Comparison of ENCODE assay signal across 36 cellular contexts in the genomic region with DNA sequence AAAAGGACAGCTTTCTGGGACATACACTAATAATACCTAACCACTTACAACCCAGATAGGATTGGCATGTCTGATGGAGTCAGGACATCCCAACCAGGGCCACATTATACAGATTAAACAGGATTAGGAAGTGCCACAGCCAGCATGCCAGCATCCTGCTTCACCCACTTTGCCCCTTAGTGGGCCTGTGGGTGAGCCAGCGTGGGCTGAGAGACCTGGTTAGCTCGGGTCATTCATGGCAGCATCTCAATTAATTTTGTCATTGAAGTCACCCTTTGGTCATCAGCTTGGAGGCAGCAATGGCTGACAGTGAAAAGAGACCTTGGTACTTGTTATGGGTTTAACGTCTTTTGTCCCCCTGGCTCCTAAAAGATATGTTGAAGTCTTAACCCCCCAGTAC. TPM values are rescaled to one million over a fixed set of nuclear protein-coding genes. Genes with fewer than 3 reads are reported as not detected.
"Had no signal": no experiment of that assay in that cellular context is flagged by ENCODE, and none has a peak within 500 bp of the region (broad histone marks: within the 10 kb centered on the region; RNA-seq: fewer than 3 reads in every experiment).

No MANE protein-coding gene starts in this region.

- H3K27ac ChIP-seq: adrenal gland, ascending aorta, body of pancreas, brain microvascular endothelial cell, breast epithelium, cardiac muscle cell had no signal

- H3K27me3 ChIP-seq: adrenal gland, ascending aorta, body of pancreas, brain microvascular endothelial cell, breast epithelium had no signal

- H3K4me1 ChIP-seq: ascending aorta, breast epithelium had no signal

- DNase-seq: activated effector memory CD4-positive, alpha-beta T cell treated with anti-CD3 and anti-CD28 coated beads, Interleukin-2, amount 50 U/mL, for 16 hours; activated effector memory CD4-positive, alpha-beta T cell treated with Interleukin-2 at 50 U/mL for 16 hours; activated gamma-delta T cell; activated gamma-delta T cell treated with Interleukin-2 at 50 U/mL for 16 hours; activated naive CD4-positive, alpha-beta T cell; activated naive CD4-positive, alpha-beta T cell treated with anti-CD3 and anti-CD28 coated beads for 36 hours; activated naive CD4-positive, alpha-beta T cell treated with anti-CD3 and anti-CD28 coated beads, Interleukin-2, amount 10 ng/mL, durations not matched to agents 7 days and 5 days; activated naive CD4-positive, alpha-beta T cell treated with anti-CD3 and anti-CD28 coated beads, Interleukin-2, amount 50 U/mL, for 16 hours; activated naive CD4-positive, alpha-beta T cell treated with Interleukin-2 at 50 U/mL for 16 hours; activated naive CD8-positive, alpha-beta T cell treated with anti-CD3 and anti-CD28 coated beads for 36 hours; activated naive CD8-positive, alpha-beta T cell treated with anti-CD3 and anti-CD28 coated beads, Interleukin-2, amount 10 ng/mL, durations not matched to agents 7 days and 5 days; activated naive CD8-positive, alpha-beta T cell treated with anti-CD3 and anti-CD28 coated beads, Interleukin-2, amount 50 U/mL, for 24 hours; activated T-cell treated with anti-CD3 and anti-CD28 coated beads, Interleukin-2, amount 50 U/mL, for 1 hour; activated T-cell treated with anti-CD3 and anti-CD28 coated beads, Interleukin-2, amount 50 U/mL, for 24 hours; activated T-cell treated with anti-CD3 and anti-CD28 coated beads, Interleukin-2, amount 50 U/mL, for 4 hours; activated T-cell treated with anti-CD3 and anti-CD28 coated beads, Interleukin-2, amount 50 U/mL, for 48 hours; activated T-cell treated with anti-CD3 and anti-CD28 coated beads, Interleukin-2, amount 50 U/mL, for 72 hours; amniotic stem cell; amygdala; anterior cingulate cortex; body of pancreas; brain microvascular endothelial cell; caudate nucleus; central memory CD4-positive, alpha-beta T cell; cerebellar nuclear complex had no signal

- H3K36me3 ChIP-seq: adrenal gland, ascending aorta, brain microvascular endothelial cell, breast epithelium, cardiac muscle cell had no signal

- H3K4me3 ChIP-seq: adrenal gland, ascending aorta, body of pancreas, breast epithelium, cardiac muscle cell had no signal

- ATAC-seq: activated naive CD4-positive, alpha-beta T cell treated with anti-CD3 and anti-CD28 coated beads, Interleukin-2, amount 50 U/mL, for 72 hours; activated naive CD8-positive, alpha-beta T cell treated with anti-CD3 and anti-CD28 coated beads, Interleukin-2, amount 50 U/mL, for 24 hours; activated T-cell treated with anti-CD3 and anti-CD28 coated beads, Interleukin-2, amount 50 U/mL, for 4 hours; activated T-cell treated with anti-CD3 and anti-CD28 coated beads, Interleukin-2, amount 50 U/mL, for 72 hours; activated T-helper 17 cell treated with anti-CD3 and anti-CD28 coated beads, Interleukin-2, amount 50 U/mL, for 72 hours; body of pancreas had no signal

- H3K9me3 ChIP-seq: adrenal gland, ascending aorta, body of pancreas, breast epithelium had no signal

RNA-seq across cellular contexts. Expression of gene SLC6A2, which starts 29.9 kb away (rescaled TPM):
- total RNA-seq: activated naive CD4-positive, alpha-beta T cell treated with anti-CD3 and anti-CD28 coated beads for 36 hours; activated naive CD4-positive, alpha-beta T cell treated with anti-CD3 and anti-CD28 coated beads, Interleukin-2, amount 50 U/mL, for 72 hours; activated naive CD8-positive, alpha-beta T cell treated with anti-CD3 and anti-CD28 coated beads for 36 hours; activated naive CD8-positive, alpha-beta T cell treated with anti-CD3 and anti-CD28 coated beads, Interleukin-2, amount 10 ng/mL, durations not matched to agents 7 days and 5 days; activated T-cell treated with anti-CD3 and anti-CD28 coated beads, Interleukin-2, amount 50 U/mL, for 4 hours; activated T-cell treated with anti-CD3 and anti-CD28 coated beads, Interleukin-2, amount 50 U/mL, for 72 hours; activated T-helper 1 cell treated with anti-CD3 and anti-CD28 coated beads, Interleukin-12 subunit alpha, Interleukin-12 subunit beta, Interleukin-2, Interleukin-4 antibody, amounts not matched to agents 30 ng/mL and 10 ng/mL and 1 ng/mL, durations not matched to agents 14 hours and 24 hours and 36 hours; activated T-helper 17 cell treated with anti-CD3 and anti-CD28 coated beads, Interleukin-2, amount 50 U/mL, for 72 hours; activated T-helper 2 cell treated with anti-CD3 and anti-CD28 coated beads, Interferon-gamma antibody, Interleukin-2, Interleukin-4, amounts not matched to agents 10 μg/mL and 5 μg/mL and 100 μg/mL, durations not matched to agents 14 hours and 24 hours and 36 hours; ascending aorta; astrocyte; body of pancreas; cardiac septum; chondrocyte had no signal

RNA-seq across cellular contexts. Expression of gene CAPNS2, which starts 59.4 kb away (rescaled TPM):
- total RNA-seq: activated naive CD4-positive, alpha-beta T cell treated with anti-CD3 and anti-CD28 coated beads for 36 hours; activated naive CD4-positive, alpha-beta T cell treated with anti-CD3 and anti-CD28 coated beads, Interleukin-2, amount 50 U/mL, for 72 hours; activated naive CD8-positive, alpha-beta T cell treated with anti-CD3 and anti-CD28 coated beads for 36 hours; activated naive CD8-positive, alpha-beta T cell treated with anti-CD3 and anti-CD28 coated beads, Interleukin-2, amount 10 ng/mL, durations not matched to agents 7 days and 5 days; activated T-cell treated with anti-CD3 and anti-CD28 coated beads, Interleukin-2, amount 50 U/mL, for 4 hours; activated T-cell treated with anti-CD3 and anti-CD28 coated beads, Interleukin-2, amount 50 U/mL, for 72 hours; activated T-helper 1 cell treated with anti-CD3 and anti-CD28 coated beads, Interleukin-12 subunit alpha, Interleukin-12 subunit beta, Interleukin-2, Interleukin-4 antibody, amounts not matched to agents 30 ng/mL and 10 ng/mL and 1 ng/mL, durations not matched to agents 14 hours and 24 hours and 36 hours; activated T-helper 17 cell treated with anti-CD3 and anti-CD28 coated beads, Interleukin-2, amount 50 U/mL, for 72 hours; activated T-helper 2 cell treated with anti-CD3 and anti-CD28 coated beads, Interferon-gamma antibody, Interleukin-2, Interleukin-4, amounts not matched to agents 10 μg/mL and 5 μg/mL and 100 μg/mL, durations not matched to agents 14 hours and 24 hours and 36 hours; ascending aorta; cardiac muscle cell had no signal
- polyA plus RNA-seq: cardiac muscle cell had no signal
